ENCODE assay signal across 8 cellular contexts in the genomic region with DNA sequence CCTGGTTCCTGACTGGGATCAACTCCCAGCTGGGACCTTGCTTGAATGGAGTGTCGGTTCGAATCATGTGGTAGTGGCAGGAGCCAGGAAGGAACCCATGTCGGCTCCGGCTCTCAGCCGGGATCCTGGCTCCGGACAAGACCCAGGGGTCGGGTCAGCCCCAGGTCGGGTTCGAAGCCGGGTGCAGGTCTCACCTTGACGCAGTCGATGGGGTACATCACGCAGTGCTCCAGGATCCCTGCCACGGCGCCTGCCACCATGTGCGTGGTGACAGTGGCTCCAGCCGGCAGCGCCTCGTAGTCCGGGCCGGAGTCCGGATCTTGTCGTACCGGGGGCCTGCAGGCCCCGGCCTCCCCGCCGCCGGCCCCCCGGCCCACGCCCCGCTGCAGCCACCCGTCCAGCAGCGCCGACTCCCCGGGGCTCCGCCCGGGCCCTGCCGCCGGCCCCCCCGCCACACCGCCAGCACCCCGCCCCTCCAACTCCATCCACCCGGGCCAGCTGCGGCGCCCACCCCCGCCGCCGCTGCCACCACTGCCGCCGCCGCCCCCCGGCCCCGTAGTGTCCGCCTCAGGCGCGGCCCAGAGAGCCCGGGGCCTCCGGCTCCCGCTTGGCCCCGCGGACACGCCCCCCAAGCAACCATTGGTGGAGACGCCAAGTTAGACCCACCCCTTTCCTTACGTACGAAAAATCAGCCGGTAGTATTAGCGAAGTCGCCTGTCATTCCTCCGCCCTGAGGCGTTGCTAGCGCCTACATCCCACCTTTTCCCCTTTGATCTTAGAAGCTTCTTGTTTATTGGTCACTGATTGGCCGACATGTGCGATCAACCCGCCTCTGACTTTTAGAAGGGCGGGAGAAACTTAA. TPM values are rescaled to one million over a fixed set of nuclear protein-coding genes. Genes with fewer than 3 reads are reported as not detected.
DNase-seq lines count a peak whose midpoint lies in the region; ATAC-seq and TF ChIP-seq lines count a peak whose summit lies in the region.

A gene with protein sequence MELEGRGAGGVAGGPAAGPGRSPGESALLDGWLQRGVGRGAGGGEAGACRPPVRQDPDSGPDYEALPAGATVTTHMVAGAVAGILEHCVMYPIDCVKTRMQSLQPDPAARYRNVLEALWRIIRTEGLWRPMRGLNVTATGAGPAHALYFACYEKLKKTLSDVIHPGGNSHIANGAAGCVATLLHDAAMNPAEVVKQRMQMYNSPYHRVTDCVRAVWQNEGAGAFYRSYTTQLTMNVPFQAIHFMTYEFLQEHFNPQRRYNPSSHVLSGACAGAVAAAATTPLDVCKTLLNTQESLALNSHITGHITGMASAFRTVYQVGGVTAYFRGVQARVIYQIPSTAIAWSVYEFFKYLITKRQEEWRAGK (minus strand): TSS at position 589 of the 862 bp plus-strand sequence. CDS start 104 bp downstream, at position 485.

- no peak for ATAC-seq in CD4-positive, CD25-positive, alpha-beta regulatory T cell (ENCODE audit: low read depth in 2 of 2)
- ATAC-seq in GM21529 (IDR thresholded peaks at IDR 0.05; ENCODE audit: unreplicated experiment), result peak; percentile 78
- ATAC-seq in natural killer cell treated with Interleukin-12 subunit alpha and Interleukin-12 subunit beta and Interleukin-15 and Interleukin-18, amount 100 ng/mL, for 72 hours, result peak; percentile 88 to 91
- peak; percentile 82 for ATAC-seq in stimulated activated naive CD8-positive, alpha-beta T cell treated with anti-CD3 and anti-CD28 coated beads, Interleukin-15, Interleukin-2, amounts not matched to agents 100 U/mL and 50 U/mL, for 24 hours

- no peaks in the 10 kb centered on the region for H3K36me3 Mint-ChIP-seq in CD4-positive, CD25-positive, alpha-beta regulatory T cell
- H3K36me3 Mint-ChIP-seq in natural killer cell treated with Interleukin-12 subunit alpha and Interleukin-12 subunit beta and Interleukin-15 and Interleukin-18, amount 100 ng/mL, for 72 hours, result peaks cover 10% of the 10 kb centered on the region

- peak within 1 kb of the TSS; percentile 74 to 96 (median 95) for H3K27ac Mint-ChIP-seq in CD4-positive, CD25-positive, alpha-beta regulatory T cell
- H3K27ac Mint-ChIP-seq in natural killer cell treated with Interleukin-12 subunit alpha and Interleukin-12 subunit beta and Interleukin-15 and Interleukin-18, amount 100 ng/mL, for 72 hours, result peak within 1 kb of the TSS; percentile 91 to 97

- peaks cover 48% of the 10 kb centered on the region for H3K4me1 ChIP-seq in CD4-positive, CD25-positive, alpha-beta regulatory T cell (ENCODE audit: control insufficient read depth, insufficient read depth, low read length, poor library complexity, severe bottlenecking)

- no peaks in the 10 kb centered on the region for H3K36me3 ChIP-seq in CD4-positive, CD25-positive, alpha-beta regulatory T cell (ENCODE audit: control insufficient read depth, insufficient read depth, low read length)
- peaks cover 29% of the 10 kb centered on the region for H3K36me3 ChIP-seq in KOPT-K1 (ENCODE audit: insufficient read depth, low read length)

- no peaks in the 10 kb centered on the region for H3K9me3 ChIP-seq in CD4-positive, CD25-positive, alpha-beta regulatory T cell (ENCODE audit: control insufficient read depth in 2 of 2, low read length in 2 of 2)
- H3K9me3 ChIP-seq in KOPT-K1 (ENCODE audit: insufficient read depth, low read length, poor library complexity, severe bottlenecking), result no peaks in the 10 kb centered on the region

- no peaks in the 10 kb centered on the region for H3K27me3 ChIP-seq in CD4-positive, CD25-positive, alpha-beta regulatory T cell (ENCODE audit: control insufficient read depth, insufficient read depth, low read length)

- peaks cover 12 to 50% (median 39%) of the 10 kb centered on the region in 4 donors for H3K4me1 Mint-ChIP-seq in CD4-positive, CD25-positive, alpha-beta regulatory T cell
- H3K4me1 Mint-ChIP-seq in natural killer cell treated with Interleukin-12 subunit alpha and Interleukin-12 subunit beta and Interleukin-15 and Interleukin-18, amount 100 ng/mL, for 72 hours (ENCODE audit: low read depth in 2 of 2), result peaks cover 30 to 39% of the 10 kb centered on the region in 2 donors

- no peaks in the 10 kb centered on the region for H3K9me3 Mint-ChIP-seq in CD4-positive, CD25-positive, alpha-beta regulatory T cell
- H3K9me3 Mint-ChIP-seq in natural killer cell treated with Interleukin-12 subunit alpha and Interleukin-12 subunit beta and Interleukin-15 and Interleukin-18, amount 100 ng/mL, for 72 hours, result no peaks in the 10 kb centered on the region

- no peaks in the 10 kb centered on the region for H3K27me3 Mint-ChIP-seq in CD4-positive, CD25-positive, alpha-beta regulatory T cell
- no peaks in the 10 kb centered on the region for H3K27me3 Mint-ChIP-seq in natural killer cell treated with Interleukin-12 subunit alpha and Interleukin-12 subunit beta and Interleukin-15 and Interleukin-18, amount 100 ng/mL, for 72 hours

- peak within 1 kb of the TSS; percentile 98 for H3K4me3 ChIP-seq in CD4-positive, CD25-positive, alpha-beta regulatory T cell (ENCODE audit: low read depth, low read length)
- H3K4me3 ChIP-seq in fibroblast of the aortic adventitia (ENCODE audit: low read depth, low read length), result peak within 1 kb of the TSS; percentile 96

- peak; percentile 93 to 100 (median 97) for DNase-seq in CD4-positive, CD25-positive, alpha-beta regulatory T cell
- DNase-seq in RPMI7951 (ENCODE audit: low read depth) (peak; percentile 100), activated gamma-delta T cell (lab: John Stamatoyannopoulos, UW) (peak; percentile 65), fibroblast of the aortic adventitia (ENCODE audit: low read depth) (peak; percentile 100)
- DNase-seq in natural killer cell treated with Interleukin-12 subunit alpha and Interleukin-12 subunit beta and Interleukin-15 and Interleukin-18, amount 100 ng/mL, for 72 hours (ENCODE audit: low spot score), result peak; percentile 96
- peak; percentile 93 for DNase-seq in stimulated activated naive CD8-positive, alpha-beta T cell treated with anti-CD3 and anti-CD28 coated beads, Interleukin-15, Interleukin-2, amounts not matched to agents 100 U/mL and 50 U/mL, for 24 hours

- peak within 1 kb of the TSS; percentile 87 to 93 (median 91) for H3K4me3 Mint-ChIP-seq in CD4-positive, CD25-positive, alpha-beta regulatory T cell
- peak within 1 kb of the TSS; percentile 86 for H3K4me3 Mint-ChIP-seq in natural killer cell treated with Interleukin-12 subunit alpha and Interleukin-12 subunit beta and Interleukin-15 and Interleukin-18, amount 100 ng/mL, for 72 hours

- H3K27ac ChIP-seq in CD4-positive, CD25-positive, alpha-beta regulatory T cell (ENCODE audit: insufficient read depth, low read length, poor library complexity, severe bottlenecking), result peak within 1 kb of the TSS; percentile 99
- peak within 1 kb of the TSS; percentile 89 for H3K27ac ChIP-seq in KOPT-K1 (ENCODE audit: low read depth, low read length, poor library complexity, severe bottlenecking)

- TF ChIP-seq CTCF in fibroblast of the aortic adventitia (IDR thresholded peaks at IDR 0.05; ENCODE audit: insufficient read depth, low read length), result no peak

RNA-seq across cellular contexts. Expression of the gene that starts here (rescaled TPM):
- total RNA-seq in CD4-positive, CD25-positive, alpha-beta regulatory T cell, result 94.7 TPM
- 10 to 100 TPM; 18.6 to 24.4 (median 21.5) TPM for polyA plus RNA-seq in CD4-positive, CD25-positive, alpha-beta regulatory T cell
- total RNA-seq in RPMI7951 (2014; rRNA removed; shearing (Covaris generic)), result 11.9 and 14.9 TPM in 2 replicates
- 7.0 and 20.9 TPM in 2 replicates for total RNA-seq in fibroblast of the aortic adventitia (ENCODE audit: low replicate concordance)
- 10 to 100 TPM; 43.4 to 58.7 TPM for total RNA-seq in natural killer cell treated with Interleukin-12 subunit alpha and Interleukin-12 subunit beta and Interleukin-15 and Interleukin-18, amount 100 ng/mL, for 72 hours

Comparison
In these comparisons a context has a peak if more than half of its experiments do, and no peak if none do; other contexts are left out.
1. ATAC-seq: peak in GM21529 (single experiment), natural killer cell treated with Interleukin-12 subunit alpha and Interleukin-12 subunit beta and Interleukin-15 and Interleukin-18, amount 100 ng/mL, for 72 hours (2 of 2) and stimulated activated naive CD8-positive, alpha-beta T cell treated with anti-CD3 and anti-CD28 coated beads, Interleukin-15, Interleukin-2, amounts not matched to agents 100 U/mL and 50 U/mL, for 24 hours (single experiment); none in CD4-positive, CD25-positive, alpha-beta regulatory T cell (0 of 2).
2. Peak in every context shown above with its lines, with median percentiles within 50 percentile points of each other: DNase-seq.